In the genomic region with DNA sequence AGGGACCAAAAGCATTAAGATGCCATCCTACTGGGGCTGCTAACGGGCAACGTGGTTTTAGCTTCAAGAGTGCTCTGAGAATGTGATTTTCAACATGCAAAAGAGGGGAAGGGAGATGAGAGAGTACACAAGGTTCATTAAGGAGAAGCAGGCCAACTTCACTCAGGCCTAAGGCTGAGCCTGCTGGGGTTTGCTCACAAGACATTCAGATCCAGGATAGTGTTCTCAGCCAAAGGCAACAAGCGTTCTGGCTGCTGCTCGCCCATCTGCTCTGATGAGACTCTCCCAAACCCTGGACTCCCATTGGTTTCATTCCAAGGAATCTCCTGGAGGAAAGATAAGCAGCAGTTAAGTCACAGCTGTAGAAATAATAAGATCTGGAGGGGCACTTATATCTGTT, we compare ENCODE assay signal across 14 cellular contexts. TPM values are rescaled to one million over a fixed set of nuclear protein-coding genes. Genes with fewer than 3 reads are reported as not detected.
DNase-seq lines count a peak whose midpoint lies in the region; ATAC-seq and TF ChIP-seq lines count a peak whose summit lies in the region.
"Had no signal": no experiment of that assay in that cellular context is flagged by ENCODE, and none has a peak within 500 bp of the region (broad histone marks: within the 10 kb centered on the region; RNA-seq: fewer than 3 reads in every experiment).

No MANE protein-coding gene starts in this region.

- peaks cover 9 to 20% of the 10 kb centered on the region in 2 donors for H3K4me1 ChIP-seq in adrenal gland (replicated peaks in 1 of 2)
- peaks cover 40% of the 10 kb centered on the region for H3K4me1 ChIP-seq in osteoblast (ENCODE audit: insufficient read depth, low read length)

- intact Hi-C loops in adrenal gland (cut with DNase I) (no loop called here), Right ventricle myocardium superior (cut with DNase I) (no loop called here)

- peak overlapping the region; percentile 58 for H2AFZ ChIP-seq in osteoblast (ENCODE audit: low read length)
- H2AFZ ChIP-seq: GM23248 had no signal

- H3K9me3 ChIP-seq in adrenal gland (replicated peaks in 1 of 3) = no peaks in the 10 kb centered on the region
- no peaks in the 10 kb centered on the region for H3K9me3 ChIP-seq in osteoblast (ENCODE audit: low read depth, low read length)
- H3K9me3 ChIP-seq: upper lobe of left lung had no signal

- no peaks in the 10 kb centered on the region for H3K27me3 ChIP-seq in adrenal gland
- no peaks in the 10 kb centered on the region for H3K27me3 ChIP-seq in osteoblast (ENCODE audit: insufficient read depth, low read length)
- H3K27me3 ChIP-seq: upper lobe of left lung had no signal

- no peaks in the 10 kb centered on the region for H4K20me1 ChIP-seq in osteoblast (ENCODE audit: insufficient read depth, low read length)

- peak; percentile 94 for ATAC-seq in Right ventricle myocardium superior (ENCODE audit: poor library complexity)
- no peak for ATAC-seq in activated CD4-positive, CD25-positive, alpha-beta regulatory T cell treated with anti-CD3 and anti-CD28 coated beads, Interleukin-2, amount 50 U/mL, for 24 hours
- ATAC-seq in GM21526 (IDR thresholded peaks at IDR 0.05; ENCODE audit: low FRiP score, unreplicated experiment) = no peak
- ATAC-seq: activated CD4-positive, alpha-beta T cell treated with anti-CD3 and anti-CD28 coated beads for 36 hours had no signal

- DNase-seq in AG20443 (ENCODE audit: low spot score) (peak; percentile 51), adrenal gland (peak in 6 of 7 donors; percentile 34 to 75 (median 46)), Right ventricle myocardium superior (peak; percentile 85), osteoblast (ENCODE audit: insufficient read length, low spot score, missing footprints) (peak; percentile 73), D341Med (ENCODE audit: low spot score) (no peak), putamen (ENCODE audit: low spot score) (no peak)
- DNase-seq: activated CD4-positive, alpha-beta T cell treated with anti-CD3 and anti-CD28 coated beads for 36 hours; activated gamma-delta T cell treated with Interleukin-2 at 50 U/mL for 16 hours; GM23248; NCI-H2227 treated with DMSO at 0.1 percent for 48 hours; upper lobe of left lung had no signal

- H3K4me3 ChIP-seq in adrenal gland (no peak overlapping the region), osteoblast (ENCODE audit: insufficient read depth, low read length) (no peak overlapping the region)
- H3K4me3 ChIP-seq: GM23248, upper lobe of left lung had no signal

- peak overlapping the region in 2 of 5 donors; percentile 17 to 57 for H3K27ac ChIP-seq in adrenal gland
- peak overlapping the region; percentile 72 for H3K27ac ChIP-seq in osteoblast (ENCODE audit: low read depth, low read length)
- H3K27ac ChIP-seq: GM23248, upper lobe of left lung had no signal

- no peaks in the 10 kb centered on the region for H3K79me2 ChIP-seq in osteoblast (ENCODE audit: insufficient read depth, low read length)

- WGBS in adrenal gland, 4 donors = 78 to 86% (median 81%) methylated on average over 4 of the region's 4 CpGs

- TF ChIP-seq CTCF in adrenal gland (IDR thresholded peaks at IDR 0.05) = no peak
- no peak for TF ChIP-seq CTCF in osteoblast (IDR thresholded peaks at IDR 0.05; ENCODE audit: extremely low read depth, low read depth, low read length)

- TF ChIP-seq POLR2A in adrenal gland (IDR thresholded peaks at IDR 0.05) = no peak

- H3K4me2 ChIP-seq in osteoblast (ENCODE audit: insufficient read depth, low read length) = peak overlapping the region; percentile 40

- H3K36me3 ChIP-seq in adrenal gland (replicated peaks in 1 of 2) = no peaks in the 10 kb centered on the region
- no peaks in the 10 kb centered on the region for H3K36me3 ChIP-seq in osteoblast (ENCODE audit: insufficient read depth, low read length)
- H3K36me3 ChIP-seq: upper lobe of left lung had no signal

RNA-seq across cellular contexts. Expression of gene UPB1, which starts 23.6 kb away (rescaled TPM):
- total RNA-seq in adrenal gland (1 to 10 TPM in 2 of 8 donors, under 1 TPM in 5, not detected in 1; 0.11 to 2.2 (median 0.29) TPM), Right ventricle myocardium superior (1.7 TPM), osteoblast (under 0.01 TPM in 1 of 2 replicates, not detected in the other)
- under 1 TPM; 0.11 to 0.48 (median 0.34) TPM for polyA plus RNA-seq in adrenal gland
- total RNA-seq: GM23248, SK-MEL-5 had no signal
- polyA plus RNA-seq: GM23248 had no signal

RNA-seq across cellular contexts. Expression of gene ADORA2A, which starts 44.2 kb away (rescaled TPM):
- total RNA-seq in adrenal gland (10 to 100 TPM in 4 of 8 donors, 1 to 10 TPM in 4; 5.1 to 16.4 (median 8.5) TPM), Right ventricle myocardium superior (4.1 TPM), osteoblast (0.72 and 1.2 TPM in 2 replicates)
- 1 to 10 TPM; 2.9 to 8.5 (median 3.9) TPM for polyA plus RNA-seq in adrenal gland

Comparison
In these comparisons a context has a peak if more than half of its experiments do, and no peak if none do; other contexts are left out.
1. DNase-seq: peak in AG20443 (single experiment), adrenal gland (6 of 7), Right ventricle myocardium superior (single experiment) and osteoblast (single experiment); none in D341Med (single experiment) and putamen (single experiment).